ENCODE assay signal across 17 cellular contexts in genomic region chr1:16372535-16373340, GRCh38. TPM values are rescaled to one million over a fixed set of nuclear protein-coding genes. Genes with fewer than 3 reads are reported as not detected.
DNase-seq lines count a peak whose midpoint lies in the region; ATAC-seq and TF ChIP-seq lines count a peak whose summit lies in the region.
"Had no signal": no experiment of that assay in that cellular context is flagged by ENCODE, and none has a peak within 500 bp of the region (broad histone marks: within the 10 kb centered on the region; RNA-seq: fewer than 3 reads in every experiment).

No MANE protein-coding gene starts in this region.

- H3K27ac ChIP-seq in psoas muscle, result peak overlapping the region; percentile 12
- H3K27ac ChIP-seq: colonic mucosa, foreskin keratinocyte had no signal

- 67 to 71% (median 67%) methylated on average over 5 of the region's 5 CpGs for WGBS in psoas muscle, 3 donors

- CTCF ChIA-PET in WTC11 (lab: Charles Lee), result interaction anchor here (1.9 kb wide), 1 partner anchor 9 kb away, joined by 5 read pairs; no protein-coding TSS in a partner anchor
- CTCF ChIA-PET in MCF 10A (lab: Yijun Ruan, JAX), result interaction anchor here (1.4 kb wide), 1 partner anchor 68 kb away, joined by 5 read pairs; the partner anchor contains the start of gene NECAP2

- TF ChIP-seq CTCF in WTC11 (IDR thresholded peaks at IDR 0.05) (no peak), psoas muscle (IDR thresholded peaks at IDR 0.05) (no peak), MCF 10A (IDR thresholded peaks at IDR 0.05; ENCODE audit: unreplicated experiment) (no peak)

- peaks cover 86% of the 10 kb centered on the region for H3K4me1 ChIP-seq in psoas muscle

- H3K4me1 Mint-ChIP-seq in T-helper 2 cell treated with Interferon-gamma antibody and Interleukin-4, amounts not matched to agents 5 μg/mL and 100 μg/mL, for 36 hours (ENCODE audit: low read depth), result peaks cover 51% of the 10 kb centered on the region
- H3K4me1 Mint-ChIP-seq in WTC11 (peaks cover 62% of the 10 kb centered on the region), MCF 10A (ENCODE audit: insufficient read depth, unreplicated experiment) (peaks cover 31% of the 10 kb centered on the region)

- H3K36me3 Mint-ChIP-seq in T-helper 2 cell treated with Interferon-gamma antibody and Interleukin-4, amounts not matched to agents 5 μg/mL and 100 μg/mL, for 36 hours (ENCODE audit: low read depth), result peaks cover 37% of the 10 kb centered on the region
- H3K36me3 Mint-ChIP-seq in WTC11 (no peaks in the 10 kb centered on the region; the same call in 1 of the 2 replicates), MCF 10A (ENCODE audit: insufficient read depth, unreplicated experiment) (peaks cover 28% of the 10 kb centered on the region)

- POLR2A ChIA-PET in WTC11 (lab: Charles Lee) (no interaction called here), MCF 10A (lab: Yijun Ruan, JAX) (interaction anchor here (0.9 to 1.3 kb wide), 2 partner anchors 13 to 14 kb away, joined by 3 to 6 read pairs; no protein-coding TSS in a partner anchor)

- intact Hi-C loops in psoas muscle (cut with DNase I) (no loop called here), MCF 10A (cut with micrococcal nuclease) (no loop called here)

- peak overlapping the region; percentile 78 for H3K4me3 Mint-ChIP-seq in T-helper 2 cell treated with Interferon-gamma antibody and Interleukin-4, amounts not matched to agents 5 μg/mL and 100 μg/mL, for 36 hours
- H3K4me3 Mint-ChIP-seq in WTC11 (no peak overlapping the region), MCF 10A (ENCODE audit: unreplicated experiment) (no peak overlapping the region)
- H3K4me3 Mint-ChIP-seq: neural progenitor cell had no signal

- DNase-seq in T-helper 2 cell treated with Interferon-gamma antibody and Interleukin-4, amounts not matched to agents 5 μg/mL and 100 μg/mL, for 36 hours (ENCODE audit: low spot score), result no peak
- DNase-seq in T-helper 2 cell, result no peak
- DNase-seq in WTC11 (ENCODE audit: low spot score), result no peak
- DNase-seq in fibroblast of gingiva (ENCODE audit: low read depth), result peak; percentile 81
- DNase-seq in psoas muscle, result no peak
- no peak for DNase-seq in MCF 10A (ENCODE audit: unreplicated experiment)
- no peak for DNase-seq in HPDE6-E6E7 (ENCODE audit: extremely low spot score)
- DNase-seq: activated gamma-delta T cell; colonic mucosa; DMS79; foreskin keratinocyte; NCI-H1417; NCI-H526 treated with DMSO at 0.1 percent for 48 hours; SHP77 treated with DMSO at 0.1 percent for 48 hours; stimulated activated CD4-positive, alpha-beta T cell treated with anti-CD3 and anti-CD28 coated beads, Interleukin-12 subunit alpha, Interleukin-12 subunit beta, amount 100 ng/mL, for 4 hours had no signal

- ATAC-seq in WTC11, result no peak
- ATAC-seq in psoas muscle, result no peak
- no peak for ATAC-seq in HG02678 (IDR thresholded peaks at IDR 0.05; ENCODE audit: unreplicated experiment)
- ATAC-seq: foreskin keratinocyte had no signal

- peak overlapping the region; percentile 82 for H3K27ac Mint-ChIP-seq in T-helper 2 cell treated with Interferon-gamma antibody and Interleukin-4, amounts not matched to agents 5 μg/mL and 100 μg/mL, for 36 hours
- peak overlapping the region; percentile 41 for H3K27ac Mint-ChIP-seq in WTC11
- no peak overlapping the region for H3K27ac Mint-ChIP-seq in MCF 10A (ENCODE audit: low read depth, unreplicated experiment)
- H3K27ac Mint-ChIP-seq: neural progenitor cell had no signal

- no peak overlapping the region for H3K4me3 ChIP-seq in psoas muscle
- H3K4me3 ChIP-seq: colonic mucosa, neural progenitor cell had no signal

- H3K27me3 ChIP-seq in psoas muscle (ENCODE audit: insufficient read depth in 3 of 3, low read length in 2 of 3), result no peaks in the 10 kb centered on the region
- H3K27me3 ChIP-seq: colonic mucosa, foreskin keratinocyte, neural progenitor cell had no signal

- H3K27me3 Mint-ChIP-seq in T-helper 2 cell treated with Interferon-gamma antibody and Interleukin-4, amounts not matched to agents 5 μg/mL and 100 μg/mL, for 36 hours (ENCODE audit: low read depth), result no peaks in the 10 kb centered on the region
- H3K27me3 Mint-ChIP-seq in WTC11 (ENCODE audit: low read depth), result no peaks in the 10 kb centered on the region
- H3K27me3 Mint-ChIP-seq in MCF 10A (ENCODE audit: insufficient read depth, unreplicated experiment), result no peaks in the 10 kb centered on the region

- H3K36me3 ChIP-seq in psoas muscle (ENCODE audit: insufficient read depth in 1 of 2, low read depth in 1 of 2), result no peaks in the 10 kb centered on the region
- H3K36me3 ChIP-seq: colonic mucosa, neural progenitor cell had no signal

- no TSS peak for BruUV-seq in MCF 10A (replicated peaks; lab: Mats Ljungman, UMichigan)

- H3K9me3 Mint-ChIP-seq in T-helper 2 cell treated with Interferon-gamma antibody and Interleukin-4, amounts not matched to agents 5 μg/mL and 100 μg/mL, for 36 hours, result no peaks in the 10 kb centered on the region
- H3K9me3 Mint-ChIP-seq in WTC11 (no peaks in the 10 kb centered on the region), MCF 10A (ENCODE audit: unreplicated experiment) (no peaks in the 10 kb centered on the region)
- H3K9me3 Mint-ChIP-seq: neural progenitor cell had no signal

- no peaks in the 10 kb centered on the region for H3K9me3 ChIP-seq in psoas muscle
- H3K9me3 ChIP-seq: colonic mucosa had no signal

TF ChIP-seq in WTC11, 78 proteins besides CTCF, POLR2A, EP300 and RAD21 (continues in another document):
- TF ChIP-seq PREB (CRISPR knock-in tag; IDR thresholded peaks at IDR 0.05; ENCODE audit: borderline replicate concordance) (no peak), NR2C2 (CRISPR knock-in tag; IDR thresholded peaks at IDR 0.05) (no peak), SP1 (CRISPR knock-in tag; conservative IDR thresholded peaks at IDR 0.05) (no peak), FOXP1 (CRISPR knock-in tag; IDR thresholded peaks at IDR 0.05; ENCODE audit: borderline replicate concordance) (no peak), E2F5 (CRISPR knock-in tag; IDR thresholded peaks at IDR 0.05) (no peak), ZBTB21 (CRISPR knock-in tag; IDR thresholded peaks at IDR 0.05; ENCODE audit: borderline replicate concordance) (no peak), FOXK1 (CRISPR knock-in tag; IDR thresholded peaks at IDR 0.05) (no peak), IRF2 (CRISPR knock-in tag; IDR thresholded peaks at IDR 0.05; ENCODE audit: borderline replicate concordance, low read depth) (no peak), SOX15 (CRISPR knock-in tag; IDR thresholded peaks at IDR 0.05) (no peak), ZSCAN18 (CRISPR knock-in tag; IDR thresholded peaks at IDR 0.05) (no peak), ZNF317 (CRISPR knock-in tag; IDR thresholded peaks at IDR 0.05; ENCODE audit: borderline replicate concordance, low read depth) (no peak), ZNF232 (CRISPR knock-in tag; IDR thresholded peaks at IDR 0.05) (no peak)
- TF ChIP-seq, protein P1, sequence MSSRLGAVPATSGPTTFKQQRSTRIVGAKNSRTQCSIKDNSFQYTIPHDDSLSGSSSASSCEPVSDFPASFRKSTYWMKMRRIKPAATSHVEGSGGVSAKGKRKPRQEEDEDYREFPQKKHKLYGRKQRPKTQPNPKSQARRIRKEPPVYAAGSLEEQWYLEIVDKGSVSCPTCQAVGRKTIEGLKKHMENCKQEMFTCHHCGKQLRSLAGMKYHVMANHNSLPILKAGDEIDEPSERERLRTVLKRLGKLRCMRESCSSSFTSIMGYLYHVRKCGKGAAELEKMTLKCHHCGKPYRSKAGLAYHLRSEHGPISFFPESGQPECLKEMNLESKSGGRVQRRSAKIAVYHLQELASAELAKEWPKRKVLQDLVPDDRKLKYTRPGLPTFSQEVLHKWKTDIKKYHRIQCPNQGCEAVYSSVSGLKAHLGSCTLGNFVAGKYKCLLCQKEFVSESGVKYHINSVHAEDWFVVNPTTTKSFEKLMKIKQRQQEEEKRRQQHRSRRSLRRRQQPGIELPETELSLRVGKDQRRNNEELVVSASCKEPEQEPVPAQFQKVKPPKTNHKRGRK (CRISPR knock-in tag; IDR thresholded peaks at IDR 0.05; ENCODE audit: borderline replicate concordance), result no peak

RNA-seq across cellular contexts. Expression of gene SZRD1, which starts 5.7 kb away (rescaled TPM):
- total RNA-seq in WTC11 (2021) (94.9 to 113 TPM (median 104 TPM) in 3 replicates), psoas muscle (100 to 1,000 TPM in 3 of 4 donors, 10 to 100 TPM in 1; 80.7 to 144 (median 138) TPM), MCF 10A (2022) (108 and 114 TPM in 2 replicates)
- polyA plus RNA-seq in psoas muscle, result 100 to 1,000 TPM in 2 of 3 donors, 10 to 100 TPM in 1; 75.9 to 184 (median 156) TPM

RNA-seq across cellular contexts. Expression of gene FBXO42, which starts 20.5 kb away (rescaled TPM):
- total RNA-seq in WTC11 (2021), result 16.6 to 18.0 TPM (median 17.5 TPM) in 3 replicates
- 10 to 100 TPM; 14.7 to 24.4 (median 19.8) TPM for total RNA-seq in psoas muscle
- polyA plus RNA-seq in psoas muscle, result 10 to 100 TPM in 2 of 3 donors, 1 to 10 TPM in 1; 7.4 to 26.6 (median 14.8) TPM
- 21.9 and 24.9 TPM in 2 replicates for total RNA-seq in MCF 10A (2022)
